In the genomic region with DNA sequence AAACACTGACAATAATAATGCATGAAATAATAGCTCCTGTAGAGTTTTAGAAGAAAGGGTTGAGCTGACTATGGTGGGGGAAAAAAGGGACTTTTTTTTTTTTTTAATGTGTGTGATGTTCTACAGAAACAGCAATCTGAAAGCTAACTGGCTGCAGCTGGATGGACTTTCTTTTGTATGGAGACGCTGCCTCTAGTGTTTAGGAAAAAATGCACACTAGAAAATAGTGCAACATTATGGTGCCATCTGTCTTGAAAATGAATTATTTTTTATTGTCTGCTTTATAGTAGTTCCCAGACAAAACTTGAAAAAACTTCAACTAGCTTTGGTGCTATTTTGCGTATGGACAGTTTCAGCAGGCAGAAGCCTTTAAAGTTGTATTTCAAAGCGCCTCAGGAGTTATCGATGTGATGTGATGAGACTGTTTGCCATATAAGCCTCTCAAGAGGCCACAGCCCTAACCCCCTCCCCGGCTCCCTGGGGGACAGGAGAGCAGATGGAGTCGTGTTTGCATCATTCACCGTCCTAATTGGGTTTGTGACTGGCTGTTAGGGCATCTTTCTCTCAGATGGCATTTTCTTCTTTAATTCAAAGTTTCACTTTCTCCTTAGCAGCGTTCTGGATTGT, we compare ENCODE assay signal across 9 cellular contexts.
DNase-seq lines count a peak whose midpoint lies in the region; ATAC-seq lines count a peak whose summit lies in the region.
"Had no signal": no experiment of that assay in that cellular context is flagged by ENCODE, and none has a peak within 500 bp of the region (broad histone marks: within the 10 kb centered on the region; RNA-seq: fewer than 3 reads in every experiment).

No MANE protein-coding gene starts in this region.

- H3K27me3 Mint-ChIP-seq in activated T-helper 2 cell treated with anti-CD3 and anti-CD28 coated beads, Interferon-gamma antibody, Interleukin-2, Interleukin-4, amounts not matched to agents 10 μg/mL and 5 μg/mL and 100 μg/mL, durations not matched to agents 14 hours and 24 hours and 36 hours (ENCODE audit: low read depth): peaks cover 15% of the 10 kb centered on the region

- 17 to 22% methylated on average over 8 of the region's 8 CpGs for WGBS in aorta, 2 donors

- no peak overlapping the region for H3K4me3 Mint-ChIP-seq in activated T-helper 2 cell treated with anti-CD3 and anti-CD28 coated beads, Interferon-gamma antibody, Interleukin-2, Interleukin-4, amounts not matched to agents 10 μg/mL and 5 μg/mL and 100 μg/mL, durations not matched to agents 14 hours and 24 hours and 36 hours (ENCODE audit: low read depth)

- no peak overlapping the region for H3K27ac Mint-ChIP-seq in activated T-helper 2 cell treated with anti-CD3 and anti-CD28 coated beads, Interferon-gamma antibody, Interleukin-2, Interleukin-4, amounts not matched to agents 10 μg/mL and 5 μg/mL and 100 μg/mL, durations not matched to agents 14 hours and 24 hours and 36 hours

- DNase-seq in COLO829 (ENCODE audit: low spot score) (peak; percentile 34), NAMALWA (ENCODE audit: low spot score) (peak; percentile 50), astrocyte of the hippocampus (ENCODE audit: low read depth, low spot score) (peak; percentile 55), kidney glomerular epithelial cell (lab: John Stamatoyannopoulos, UW) (peak; percentile 31), aorta (no peak), NCI-H2029 treated with DMSO at 0.1 percent for 48 hours (lab: John Stamatoyannopoulos, UW) (no peak)
- no peak for DNase-seq in activated T-helper 2 cell treated with anti-CD3 and anti-CD28 coated beads, Interferon-gamma antibody, Interleukin-2, Interleukin-4, amounts not matched to agents 10 μg/mL and 5 μg/mL and 100 μg/mL, durations not matched to agents 14 hours and 24 hours and 36 hours (ENCODE audit: low spot score)
- DNase-seq: upper lobe of left lung had no signal

- H3K36me3 ChIP-seq in aorta (ENCODE audit: control insufficient read depth in 1 of 2, insufficient read depth in 2 of 2, low read length in 1 of 2): no peaks in the 10 kb centered on the region
- H3K36me3 ChIP-seq: upper lobe of left lung had no signal

- no peaks in the 10 kb centered on the region for H3K4me1 Mint-ChIP-seq in activated T-helper 2 cell treated with anti-CD3 and anti-CD28 coated beads, Interferon-gamma antibody, Interleukin-2, Interleukin-4, amounts not matched to agents 10 μg/mL and 5 μg/mL and 100 μg/mL, durations not matched to agents 14 hours and 24 hours and 36 hours (ENCODE audit: low read depth)

- H3K36me3 Mint-ChIP-seq in activated T-helper 2 cell treated with anti-CD3 and anti-CD28 coated beads, Interferon-gamma antibody, Interleukin-2, Interleukin-4, amounts not matched to agents 10 μg/mL and 5 μg/mL and 100 μg/mL, durations not matched to agents 14 hours and 24 hours and 36 hours (ENCODE audit: low read depth): no peaks in the 10 kb centered on the region

- no peaks in the 10 kb centered on the region for H3K27me3 ChIP-seq in aorta (ENCODE audit: control insufficient read depth in 1 of 2, insufficient read depth in 2 of 2, low read length in 1 of 2)
- H3K27me3 ChIP-seq: upper lobe of left lung had no signal

- H3K4me3 ChIP-seq in aorta (ENCODE audit: low read length in 2 of 2): peak overlapping the region; percentile 15 to 97
- H3K4me3 ChIP-seq: upper lobe of left lung had no signal

- no peaks in the 10 kb centered on the region for H3K9me3 Mint-ChIP-seq in activated T-helper 2 cell treated with anti-CD3 and anti-CD28 coated beads, Interferon-gamma antibody, Interleukin-2, Interleukin-4, amounts not matched to agents 10 μg/mL and 5 μg/mL and 100 μg/mL, durations not matched to agents 14 hours and 24 hours and 36 hours

- no peaks in the 10 kb centered on the region for H3K4me1 ChIP-seq in aorta (ENCODE audit: control insufficient read depth in 1 of 2, insufficient read depth in 2 of 2, low read length in 2 of 2)

- H3K27ac ChIP-seq in aorta (ENCODE audit: low read depth in 1 of 2, low read length in 2 of 2): peak overlapping the region in 1 of 2 donors; percentile 57
- H3K27ac ChIP-seq: upper lobe of left lung had no signal

- intact Hi-C loops in aorta (cut with DNase I): loop anchor here (1.0 to 10.0 kb wide), 10 partner anchors 86 to 549 kb away; a partner anchor contains a TSS
- intact Hi-C loops in activated T-helper 2 cell treated with anti-CD3 and anti-CD28 coated beads, Interferon-gamma antibody, Interleukin-2, Interleukin-4, amounts not matched to agents 10 μg/mL and 5 μg/mL and 100 μg/mL, durations not matched to agents 14 hours and 24 hours and 36 hours (cut with micrococcal nuclease): loop anchor here (2.0 kb wide), 1 partner anchor 339 kb away; no protein-coding TSS in a partner anchor

- H3K9me3 ChIP-seq in aorta (ENCODE audit: control insufficient read depth, low read length): no peaks in the 10 kb centered on the region
- H3K9me3 ChIP-seq: upper lobe of left lung had no signal

- ATAC-seq in aorta (ENCODE audit: low FRiP score) (peak; percentile 77), HG02623 (IDR thresholded peaks at IDR 0.05; ENCODE audit: unreplicated experiment) (no peak)

Comparison
In these comparisons a context has a peak if more than half of its experiments do, and no peak if none do; other contexts are left out.
1. DNase-seq: peak in COLO829 (single experiment), NAMALWA (single experiment), astrocyte of the hippocampus (single experiment) and kidney glomerular epithelial cell (single experiment); none in aorta (0 of 2), NCI-H2029 treated with DMSO at 0.1 percent for 48 hours (single experiment) and activated T-helper 2 cell treated with anti-CD3 and anti-CD28 coated beads, Interferon-gamma antibody, Interleukin-2, Interleukin-4, amounts not matched to agents 10 μg/mL and 5 μg/mL and 100 μg/mL, durations not matched to agents 14 hours and 24 hours and 36 hours (single experiment).